ENCODE assay signal across 11 cellular contexts in genomic region chr17:41105347-41105746, GRCh38. TPM values are rescaled to one million over a fixed set of nuclear protein-coding genes. Genes with fewer than 3 reads are reported as not detected.
"Had no signal": no experiment of that assay in that cellular context is flagged by ENCODE, and none has a peak within 500 bp of the region (broad histone marks: within the 10 kb centered on the region; RNA-seq: fewer than 3 reads in every experiment).

Gene KRTAP4-9, plus strand, starts transcription at chr17:41105389. Its CDS starts 0 bp downstream, at chr17:41105389.

RNA-seq across cellular contexts. Expression of gene KRTAP4-9, which starts in this region (rescaled TPM):
- total RNA-seq: activated CD4-positive, alpha-beta memory T cell treated with anti-CD3 and anti-CD28 coated beads, Interleukin-2, amount 10 ng/mL, durations not matched to agents 7 days and 5 days; activated CD4-positive, alpha-beta T cell treated with anti-CD3 and anti-CD28 coated beads for 36 hours; activated CD8-positive, alpha-beta memory T cell treated with anti-CD3 and anti-CD28 coated beads for 36 hours; activated naive CD4-positive, alpha-beta T cell treated with anti-CD3 and anti-CD28 coated beads for 36 hours; activated T-helper 17 cell treated with anti-CD3 and anti-CD28 coated beads, Interleukin-2, amount 50 U/mL, for 72 hours; cardiac septum; M059J; OCI-LY7; Peyer's patch; T-helper 2 cell treated with Interferon-gamma antibody and Interleukin-4, amounts not matched to agents 100 ng/mL and 5 ng/mL, for 36 hours had no signal
- polyA plus RNA-seq: adipose tissue had no signal
